ENCODE assay signal across 26 cellular contexts in the genomic region with DNA sequence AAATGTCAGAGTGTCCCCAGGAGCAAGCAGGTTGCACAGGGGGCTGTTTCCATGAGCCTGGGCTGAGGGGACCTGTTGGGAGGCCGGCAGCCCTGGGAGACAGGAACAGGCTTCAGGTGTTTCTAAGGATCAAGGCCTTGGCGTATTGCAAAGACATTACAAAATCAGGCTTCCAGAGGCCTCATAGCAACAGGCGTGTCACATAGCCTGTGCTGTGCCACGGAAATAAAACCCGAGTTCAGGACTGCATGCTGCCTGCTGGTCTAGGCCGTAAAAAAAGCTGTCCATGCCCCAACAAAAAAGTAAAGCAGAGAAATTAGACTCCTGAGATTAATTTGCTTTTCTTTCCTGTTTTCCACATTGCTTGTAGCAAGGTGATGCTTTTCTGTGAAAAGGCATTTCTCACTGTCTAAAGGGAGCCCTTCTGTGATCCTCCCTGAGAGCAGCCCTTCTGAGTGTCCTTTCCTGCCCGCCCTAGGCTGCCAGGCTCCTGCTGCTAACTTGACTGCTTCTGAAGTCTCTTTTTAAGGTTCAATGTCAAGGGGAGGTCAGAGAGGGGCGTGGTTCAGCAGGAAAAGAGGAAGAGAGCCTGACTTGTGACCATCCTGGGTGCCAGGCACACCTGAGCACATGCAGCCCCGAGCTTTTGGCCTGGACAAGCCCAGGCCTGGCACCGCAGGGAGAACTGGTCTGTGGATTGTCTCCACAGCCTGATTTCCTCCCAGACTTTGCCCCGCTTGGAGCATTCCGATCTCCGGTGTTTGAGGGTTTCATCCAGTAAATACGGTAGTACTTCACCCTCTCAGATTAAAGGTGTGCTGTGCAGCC. TPM values are rescaled to one million over a fixed set of nuclear protein-coding genes. Genes with fewer than 3 reads are reported as not detected.
DNase-seq lines count a peak whose midpoint lies in the region; ATAC-seq, FAIRE-seq and TF ChIP-seq lines count a peak whose summit lies in the region.
"Had no signal": no experiment of that assay in that cellular context is flagged by ENCODE, and none has a peak within 500 bp of the region (broad histone marks: within the 10 kb centered on the region; RNA-seq: fewer than 3 reads in every experiment).

No MANE protein-coding gene starts in this region.

- H3K27me3 ChIP-seq in HUES48 (ENCODE audit: control insufficient read depth, insufficient read depth, low read length): no peaks in the 10 kb centered on the region
- no peaks in the 10 kb centered on the region for H3K27me3 ChIP-seq in keratinocyte (ENCODE audit: control insufficient read depth, extremely low read depth, insufficient read depth, low read length)
- no peaks in the 10 kb centered on the region for H3K27me3 ChIP-seq in prostate gland (replicated peaks; ENCODE audit: insufficient read depth)
- H3K27me3 ChIP-seq: neural progenitor cell, Peyer's patch had no signal

- H3K27me3 Mint-ChIP-seq in brain: peaks cover 5% of the 10 kb centered on the region
- H3K27me3 Mint-ChIP-seq: activated CD4-positive, alpha-beta T cell treated with anti-CD3 and anti-CD28 coated beads, Interleukin-2, amount 10 ng/mL, durations not matched to agents 24 days and 14 days; CD4-positive, CD25-positive, alpha-beta regulatory T cell; effector memory CD8-positive, alpha-beta T cell; progenitor cell of endocrine pancreas had no signal

- H3K9ac ChIP-seq in HUES48 (ENCODE audit: low read depth, low read length) (no peak overlapping the region; the same call in 1 of the 2 replicates), keratinocyte (ENCODE audit: control insufficient read depth, extremely low read depth, insufficient read depth, low read length) (peak overlapping the region; percentile 42)
- H3K9ac ChIP-seq: neural progenitor cell had no signal

- H3K9me3 ChIP-seq in HUES48 (ENCODE audit: control insufficient read depth, insufficient read depth, low read length): no peaks in the 10 kb centered on the region
- no peaks in the 10 kb centered on the region for H3K9me3 ChIP-seq in keratinocyte (ENCODE audit: control insufficient read depth, low read depth, low read length)
- no peaks in the 10 kb centered on the region for H3K9me3 ChIP-seq in prostate gland
- H3K9me3 ChIP-seq: Peyer's patch, thoracic aorta had no signal

- no peak for TF ChIP-seq CTCF in brain (conservative IDR thresholded peaks at IDR 0.05)
- no peak for TF ChIP-seq CTCF in keratinocyte (optimal IDR thresholded peaks at IDR 0.05 in 1 of 3, IDR thresholded peaks at IDR 0.05 in 1 of 3, conservative IDR thresholded peaks at IDR 0.05 in 1 of 3; ENCODE audit: extremely low read depth in 1 of 3, insufficient read depth in 2 of 3, low read length in 3 of 3)
- no peak for TF ChIP-seq CTCF in prostate gland (IDR thresholded peaks at IDR 0.05)

- peak overlapping the region; percentile 10 for H3K27ac ChIP-seq in HUES48 (ENCODE audit: low read depth, low read length)
- H3K27ac ChIP-seq in keratinocyte (ENCODE audit: control insufficient read depth, insufficient read depth, low read length): no peak overlapping the region
- H3K27ac ChIP-seq in prostate gland: no peak overlapping the region
- H3K27ac ChIP-seq: neural progenitor cell, Peyer's patch, thoracic aorta had no signal

- dilution Hi-C loops in keratinocyte (cut with MboI; ENCODE audit: extremely low pct_ligation_motif_present, low sequenced_read_pairs): no loop called here

- TF ChIP-seq POLR2A in prostate gland (IDR thresholded peaks at IDR 0.05): no peak

- intact Hi-C loops in prostate gland (cut with DNase I): no loop called here

- DNase-seq in keratinocyte (ENCODE audit: low read depth, low spot score) (no peak), prostate gland (ENCODE audit: low spot score) (peak; percentile 57), NCI-H82 (lab: John Stamatoyannopoulos, UW) (no peak), NCI-H187 (lab: John Stamatoyannopoulos, UW) (no peak)
- DNase-seq in activated CD4-positive, alpha-beta T cell treated with anti-CD3 and anti-CD28 coated beads for 1 hour: no peak
- DNase-seq: activated CD4-positive, alpha-beta T cell treated with anti-CD3 and anti-CD28 coated beads, Interleukin-2, amount 10 ng/mL, durations not matched to agents 24 days and 14 days; aorta; CD4-positive, CD25-positive, alpha-beta regulatory T cell; effector memory CD8-positive, alpha-beta T cell; glutamatergic neuron; left ventricle myocardium superior; NCI-H2107; Peyer's patch; stimulated activated CD4-positive, alpha-beta T cell treated with anti-CD3 and anti-CD28 coated beads, Interleukin-1b, Interleukin-23, amount 100 ng/mL, for 48 hours; stimulated activated naive B cell treated with anti-CD40 and anti-IgM and Interleukin-4, amounts not matched to agents 10 μg/mL and 1 μg/mL and 100 μg/mL, for 72 hours had no signal

- no peak overlapping the region for H3K4me3 ChIP-seq in HUES48 (ENCODE audit: low read depth, low read length)
- H3K4me3 ChIP-seq in keratinocyte (ENCODE audit: control insufficient read depth in 2 of 3, extremely low read depth in 1 of 3, insufficient read depth in 2 of 3, low read depth in 1 of 3, low read length in 3 of 3): no peak overlapping the region
- H3K4me3 ChIP-seq in prostate gland: no peak overlapping the region
- H3K4me3 ChIP-seq: neural progenitor cell, Peyer's patch, thoracic aorta had no signal

- peak overlapping the region; percentile 17 for H3K4me2 ChIP-seq in keratinocyte (ENCODE audit: control insufficient read depth, extremely low read depth, insufficient read depth, low read depth, low read length)
- H3K4me2 ChIP-seq: neural progenitor cell had no signal

- ATAC-seq in HG02678 (IDR thresholded peaks at IDR 0.05; ENCODE audit: unreplicated experiment): no peak
- ATAC-seq: activated naive CD4-positive, alpha-beta T cell treated with anti-CD3 and anti-CD28 coated beads, Interleukin-2, amount 50 U/mL, for 72 hours; effector memory CD8-positive, alpha-beta T cell; left ventricle myocardium superior; stimulated activated naive B cell treated with anti-CD40 and anti-IgM and Interleukin-4, amounts not matched to agents 10 μg/mL and 1 μg/mL and 100 μg/mL, for 72 hours had no signal

- H3K4me1 ChIP-seq in HUES48 (ENCODE audit: control insufficient read depth, insufficient read depth, low read length): peaks cover 14% of the 10 kb centered on the region
- peaks cover 12% of the 10 kb centered on the region for H3K4me1 ChIP-seq in keratinocyte (ENCODE audit: control insufficient read depth, extremely low read depth, insufficient read depth, low read length)
- H3K4me1 ChIP-seq in prostate gland (replicated peaks): no peaks in the 10 kb centered on the region
- H3K4me1 ChIP-seq: neural progenitor cell, Peyer's patch had no signal

- H3K4me3 Mint-ChIP-seq in brain: no peak overlapping the region
- H3K4me3 Mint-ChIP-seq: activated CD4-positive, alpha-beta T cell treated with anti-CD3 and anti-CD28 coated beads, Interleukin-2, amount 10 ng/mL, durations not matched to agents 24 days and 14 days; CD4-positive, CD25-positive, alpha-beta regulatory T cell; effector memory CD8-positive, alpha-beta T cell; neural progenitor cell; stimulated activated naive B cell treated with anti-CD40 and anti-IgM and Interleukin-4, amounts not matched to agents 10 μg/mL and 1 μg/mL and 100 μg/mL, for 72 hours; T-helper 1 cell treated with Interleukin-12 subunit alpha and Interleukin-12 subunit beta and Interleukin-4 antibody, amounts not matched to agents 30 μg/mL and 1 μg/mL, for 36 hours had no signal

- peak overlapping the region; percentile 32 for H2AFZ ChIP-seq in keratinocyte (ENCODE audit: control insufficient read depth, low read length)
- H2AFZ ChIP-seq: neural progenitor cell had no signal

- no peaks in the 10 kb centered on the region for H3K4me1 Mint-ChIP-seq in brain
- H3K4me1 Mint-ChIP-seq: activated CD4-positive, alpha-beta T cell treated with anti-CD3 and anti-CD28 coated beads, Interleukin-2, amount 10 ng/mL, durations not matched to agents 24 days and 14 days; CD4-positive, CD25-positive, alpha-beta regulatory T cell; neural progenitor cell; stimulated activated naive B cell treated with anti-CD40 and anti-IgM and Interleukin-4, amounts not matched to agents 10 μg/mL and 1 μg/mL and 100 μg/mL, for 72 hours had no signal

- no peaks in the 10 kb centered on the region for H3K36me3 ChIP-seq in HUES48 (ENCODE audit: control insufficient read depth, insufficient read depth, low read length)
- no peaks in the 10 kb centered on the region for H3K36me3 ChIP-seq in keratinocyte (ENCODE audit: control insufficient read depth in 2 of 2, extremely low read depth in 1 of 2, insufficient read depth in 2 of 2, low read length in 2 of 2)
- H3K36me3 ChIP-seq in prostate gland: no peaks in the 10 kb centered on the region
- H3K36me3 ChIP-seq: neural progenitor cell, Peyer's patch, thoracic aorta had no signal

- 37% methylated on average over 9 of the region's 14 CpGs for WGBS in prostate gland

- peaks cover 20% of the 10 kb centered on the region for H3K36me3 Mint-ChIP-seq in brain
- H3K36me3 Mint-ChIP-seq: activated naive CD4-positive, alpha-beta T cell treated with anti-CD3 and anti-CD28 coated beads, Interleukin-2, amount 50 U/mL, for 72 hours; CD4-positive, CD25-positive, alpha-beta regulatory T cell; stimulated activated naive B cell treated with anti-CD40 and anti-IgM and Interleukin-4, amounts not matched to agents 10 μg/mL and 1 μg/mL and 100 μg/mL, for 72 hours had no signal

- no peaks in the 10 kb centered on the region for H3K79me2 ChIP-seq in keratinocyte (ENCODE audit: control insufficient read depth, insufficient read depth, low read length)

- peak; percentile 46 for FAIRE-seq in keratinocyte (lab: Jason Lieb, UNC)
- FAIRE-seq: G401.6 had no signal

- no peaks in the 10 kb centered on the region for H4K20me1 ChIP-seq in keratinocyte (ENCODE audit: control insufficient read depth, extremely low read depth, insufficient read depth, low read length)

- peak overlapping the region in 3 of 5 experiments; percentile 32 to 63 (median 59) for H3K27ac Mint-ChIP-seq in brain
- H3K27ac Mint-ChIP-seq: activated CD4-positive, alpha-beta T cell treated with anti-CD3 and anti-CD28 coated beads, Interleukin-2, amount 10 ng/mL, durations not matched to agents 24 days and 14 days; activated naive CD4-positive, alpha-beta T cell treated with anti-CD3 and anti-CD28 coated beads, Interleukin-2, amount 50 U/mL, for 72 hours; CD4-positive, CD25-positive, alpha-beta regulatory T cell; effector memory CD8-positive, alpha-beta T cell; neural progenitor cell; progenitor cell of endocrine pancreas; stimulated activated naive B cell treated with anti-CD40 and anti-IgM and Interleukin-4, amounts not matched to agents 10 μg/mL and 1 μg/mL and 100 μg/mL, for 72 hours; T-helper 1 cell treated with Interleukin-12 subunit alpha and Interleukin-12 subunit beta and Interleukin-4 antibody, amounts not matched to agents 30 μg/mL and 1 μg/mL, for 36 hours had no signal

- H3K9me3 Mint-ChIP-seq in brain: peaks cover 0 to 15% (median 3%) of the 10 kb centered on the region in 5 experiments
- H3K9me3 Mint-ChIP-seq: activated CD4-positive, alpha-beta T cell treated with anti-CD3 and anti-CD28 coated beads, Interleukin-2, amount 10 ng/mL, durations not matched to agents 24 days and 14 days; activated naive CD4-positive, alpha-beta T cell treated with anti-CD3 and anti-CD28 coated beads, Interleukin-2, amount 50 U/mL, for 72 hours; effector memory CD8-positive, alpha-beta T cell; stimulated activated naive B cell treated with anti-CD40 and anti-IgM and Interleukin-4, amounts not matched to agents 10 μg/mL and 1 μg/mL and 100 μg/mL, for 72 hours; T-helper 1 cell treated with Interleukin-12 subunit alpha and Interleukin-12 subunit beta and Interleukin-4 antibody, amounts not matched to agents 30 μg/mL and 1 μg/mL, for 36 hours had no signal

- no peaks in the 10 kb centered on the region for H3K9me1 ChIP-seq in keratinocyte (ENCODE audit: control insufficient read depth, extremely low read depth, insufficient read depth, low read length)

RNA-seq across cellular contexts. Expression of gene SHROOM2, which starts 21.3 kb away (rescaled TPM):
- 9.0 TPM for polyA plus RNA-seq in brain (ENCODE audit: insufficient read depth, low read depth, low replicate concordance)
- polyA plus RNA-seq in keratinocyte: 1.8 to 6.6 TPM (median 3.3 TPM) in 3 replicates
- 4.2 TPM for polyA plus RNA-seq in keratinocyte (2011; ENCODE audit: low read depth)
- polyA plus RNA-seq in keratinocyte (2011; cell fraction: cytosol; rRNA removed): 2.9 and 3.5 TPM in 2 replicates
- polyA plus RNA-seq in keratinocyte (2011; cell fraction: nucleus; rRNA removed): 6.8 and 8.1 TPM in 2 replicates
- polyA plus RNA-seq in keratinocyte (2012; ENCODE audit: low replicate concordance): 3.0 and 9.2 TPM in 2 replicates
- 3.3 to 5.6 TPM (median 5.6 TPM) in 3 replicates for polyA minus RNA-seq in keratinocyte
- 5.0 TPM for polyA minus RNA-seq in keratinocyte (2011; cell fraction: cytosol; rRNA and poly(A)+ RNA removed)
- 4.0 and 6.6 TPM in 2 replicates for polyA minus RNA-seq in keratinocyte (2011; cell fraction: nucleus; rRNA and poly(A)+ RNA removed)
- 10 to 100 TPM; 36.8 to 71.3 TPM for total RNA-seq in prostate gland
- total RNA-seq: activated CD4-positive, alpha-beta T cell treated with anti-CD3 and anti-CD28 coated beads, Interleukin-2, amount 10 ng/mL, durations not matched to agents 24 days and 14 days; activated naive CD4-positive, alpha-beta T cell treated with anti-CD3 and anti-CD28 coated beads, Interleukin-2, amount 50 U/mL, for 72 hours had no signal
- polyA plus RNA-seq: CD4-positive, CD25-positive, alpha-beta regulatory T cell had no signal

RNA-seq across cellular contexts. Expression of gene GPR143, which starts 41.9 kb away (rescaled TPM):
- 5.8 TPM for polyA plus RNA-seq in brain (ENCODE audit: insufficient read depth, low read depth, low replicate concordance)
- 0.28 to 0.62 TPM (median 0.33 TPM) in 3 replicates for polyA plus RNA-seq in keratinocyte
- 0.54 TPM for polyA plus RNA-seq in keratinocyte (2011; ENCODE audit: low read depth)
- polyA plus RNA-seq in keratinocyte (2011; cell fraction: cytosol; rRNA removed): 0.39 and 0.51 TPM in 2 replicates
- 0.43 and 0.75 TPM in 2 replicates for polyA plus RNA-seq in keratinocyte (2011; cell fraction: nucleus; rRNA removed)
- 0.32 and 0.44 TPM in 2 replicates for polyA plus RNA-seq in keratinocyte (2012; ENCODE audit: low replicate concordance)
- 0.13 to 4.4 TPM (median 1.1 TPM) in 3 replicates for polyA minus RNA-seq in keratinocyte
- 2.7 TPM for polyA minus RNA-seq in keratinocyte (2011; cell fraction: cytosol; rRNA and poly(A)+ RNA removed)
- 0.85 TPM in 1 of 2 replicates, not detected in the other for polyA minus RNA-seq in keratinocyte (2011; cell fraction: nucleus; rRNA and poly(A)+ RNA removed)
- 1 to 10 TPM; 2.4 to 3.1 TPM for total RNA-seq in prostate gland
- total RNA-seq: activated CD4-positive, alpha-beta T cell treated with anti-CD3 and anti-CD28 coated beads, Interleukin-2, amount 10 ng/mL, durations not matched to agents 24 days and 14 days; activated naive CD4-positive, alpha-beta T cell treated with anti-CD3 and anti-CD28 coated beads, Interleukin-2, amount 50 U/mL, for 72 hours; CD4-positive, CD25-positive, alpha-beta regulatory T cell; left ventricle myocardium superior; mononuclear cell; NCI-H460; Peyer's patch had no signal
